In the genomic region with DNA sequence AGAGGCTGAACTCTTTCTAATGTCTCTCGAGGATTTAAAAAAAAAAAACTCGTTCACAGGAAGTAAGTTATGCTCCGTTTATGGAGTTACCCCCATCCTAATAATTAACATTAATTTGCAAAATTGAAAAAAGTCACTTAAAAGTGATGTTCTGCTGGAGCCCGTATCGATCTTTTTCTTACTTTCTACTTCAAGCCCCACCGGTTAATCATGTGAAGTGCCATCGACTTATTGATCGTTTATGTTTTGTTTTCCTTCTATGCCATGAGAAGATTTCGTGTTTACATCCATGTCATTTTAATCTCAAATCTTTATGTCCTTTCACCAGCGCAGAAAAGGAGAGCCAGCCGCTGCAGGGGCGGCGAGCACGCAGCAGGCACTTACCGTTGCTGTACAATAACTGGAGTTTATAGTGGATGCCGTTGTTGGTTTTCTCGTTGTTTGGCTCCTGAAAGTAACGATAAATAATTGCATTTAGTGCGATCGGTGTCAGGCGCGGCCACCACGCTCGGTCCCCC, we compare ENCODE assay signal across 8 cellular contexts. TPM values are rescaled to one million over a fixed set of nuclear protein-coding genes. Genes with fewer than 3 reads are reported as not detected.
A peak's percentile ranks its signal among the peaks of the same experiment; 100 is the strongest.
DNase-seq lines count a peak whose midpoint lies in the region; ATAC-seq and TF ChIP-seq lines count a peak whose summit lies in the region.

No MANE protein-coding gene starts in this region.

- peaks cover 57% of the 10 kb centered on the region for H3K27me3 Mint-ChIP-seq in chondrocyte (ENCODE audit: low read depth)

- 3 to 6% (median 3%) methylated on average over 24 of the region's 24 CpGs for WGBS in heart left ventricle, 4 donors

- H3K4me3 Mint-ChIP-seq in chondrocyte (ENCODE audit: unreplicated experiment), result peak overlapping the region; percentile 16

- H3K4me3 ChIP-seq in heart left ventricle (peak overlapping the region; percentile 63 to 93 (median 73)), muscle layer of duodenum (ENCODE audit: low read depth in 1 of 2, low read length in 2 of 2) (peak overlapping the region; percentile 41 to 56), upper lobe of right lung (peak overlapping the region; percentile 40)

- TF ChIP-seq CTCF in heart left ventricle (IDR thresholded peaks at IDR 0.05), result no peak
- TF ChIP-seq CTCF in chondrocyte (IDR thresholded peaks at IDR 0.05), result no peak
- no peak for TF ChIP-seq CTCF in upper lobe of right lung (IDR thresholded peaks at IDR 0.05)

- H3K27me3 ChIP-seq in heart left ventricle (peaks cover 16 to 98% (median 52%) of the 10 kb centered on the region in 9 donors), muscle layer of duodenum (ENCODE audit: low read depth, low read length) (peaks cover 81% of the 10 kb centered on the region), upper lobe of right lung (peaks cover 93% of the 10 kb centered on the region)

- H3K4me1 ChIP-seq in heart left ventricle, result peaks cover 0 to 50% (median 8%) of the 10 kb centered on the region in 12 donors
- H3K4me1 ChIP-seq in muscle layer of duodenum (ENCODE audit: control insufficient read depth in 1 of 2, insufficient read depth in 2 of 2, low read length in 2 of 2), result peaks cover 0 to 50% of the 10 kb centered on the region in 2 donors
- H3K4me1 ChIP-seq in upper lobe of right lung, result peaks cover 7% of the 10 kb centered on the region

- H3K9me3 ChIP-seq in heart left ventricle (no peaks in the 10 kb centered on the region), muscle layer of duodenum (ENCODE audit: control insufficient read depth in 1 of 2, low read length in 2 of 2) (no peaks in the 10 kb centered on the region), upper lobe of right lung (no peaks in the 10 kb centered on the region)

- ATAC-seq in heart left ventricle (no peak), Right ventricle myocardium inferior (no peak), upper lobe of right lung (no peak), GM19467 (IDR thresholded peaks at IDR 0.05; ENCODE audit: unreplicated experiment) (no peak), HG03521 (IDR thresholded peaks at IDR 0.05; ENCODE audit: unreplicated experiment) (no peak)

- DNase-seq in heart left ventricle (no peak), Right ventricle myocardium inferior (ENCODE audit: missing footprints) (no peak), chondrocyte (ENCODE audit: low spot score) (no peak), upper lobe of right lung (no peak), NCI-H345 (lab: John Stamatoyannopoulos, UW) (no peak)

- H3K9me3 Mint-ChIP-seq in chondrocyte (ENCODE audit: low read depth), result no peaks in the 10 kb centered on the region

- H3K36me3 ChIP-seq in heart left ventricle (no peaks in the 10 kb centered on the region), muscle layer of duodenum (ENCODE audit: control insufficient read depth in 1 of 2, insufficient read depth in 2 of 2, low read length in 2 of 2) (no peaks in the 10 kb centered on the region), upper lobe of right lung (no peaks in the 10 kb centered on the region)

- intact Hi-C loops in heart left ventricle (cut with DNase I) (loop anchor here in 6 of 10 donors (5.0 to 10.0 kb wide), 8 partner anchors 70 to 940 kb away; partner anchors contain the start of gene MGMT (in 2 of the 6)), Right ventricle myocardium inferior (cut with DNase I) (loop anchor here (10.0 kb wide), 1 partner anchor 498 kb away; the partner anchor contains the start of gene MGMT), upper lobe of right lung (cut with DNase I) (no loop called here)

- no peak for TF ChIP-seq POLR2A in heart left ventricle (IDR thresholded peaks at IDR 0.05)

- H3K4me1 Mint-ChIP-seq in chondrocyte (ENCODE audit: low read depth), result peaks cover 20% of the 10 kb centered on the region

- no peaks in the 10 kb centered on the region for H3K36me3 Mint-ChIP-seq in chondrocyte (ENCODE audit: low read depth)

- H3K27ac Mint-ChIP-seq in chondrocyte (ENCODE audit: unreplicated experiment), result no peak overlapping the region

- peak overlapping the region; percentile 79 to 94 (median 90) for H3K27ac ChIP-seq in heart left ventricle
- H3K27ac ChIP-seq in muscle layer of duodenum (ENCODE audit: low read length), result no peak overlapping the region
- no peak overlapping the region for H3K27ac ChIP-seq in upper lobe of right lung

RNA-seq across cellular contexts. Expression of gene EBF3, which starts 1.5 kb away (rescaled TPM):
- total RNA-seq in heart left ventricle (1 to 10 TPM; 3.6 to 8.8 (median 7.2) TPM), Right ventricle myocardium inferior (7.9 TPM), chondrocyte (2.2 TPM in 1 of 3 replicates, not detected in the others), upper lobe of right lung (0.20 TPM)
- 1 to 10 TPM; 4.3 TPM for polyA plus RNA-seq in heart left ventricle

Comparison
In these comparisons a context has a peak if more than half of its experiments do, and no peak if none do; other contexts are left out.
1. H3K27ac ChIP-seq: peak in heart left ventricle (12 of 12); none in muscle layer of duodenum (single experiment) and upper lobe of right lung (single experiment).
2. Peak in every context shown above with its lines, with median percentiles within 50 percentile points of each other: H3K4me3 ChIP-seq.